ENCODE assay signal across 8 cellular contexts in the genomic region with DNA sequence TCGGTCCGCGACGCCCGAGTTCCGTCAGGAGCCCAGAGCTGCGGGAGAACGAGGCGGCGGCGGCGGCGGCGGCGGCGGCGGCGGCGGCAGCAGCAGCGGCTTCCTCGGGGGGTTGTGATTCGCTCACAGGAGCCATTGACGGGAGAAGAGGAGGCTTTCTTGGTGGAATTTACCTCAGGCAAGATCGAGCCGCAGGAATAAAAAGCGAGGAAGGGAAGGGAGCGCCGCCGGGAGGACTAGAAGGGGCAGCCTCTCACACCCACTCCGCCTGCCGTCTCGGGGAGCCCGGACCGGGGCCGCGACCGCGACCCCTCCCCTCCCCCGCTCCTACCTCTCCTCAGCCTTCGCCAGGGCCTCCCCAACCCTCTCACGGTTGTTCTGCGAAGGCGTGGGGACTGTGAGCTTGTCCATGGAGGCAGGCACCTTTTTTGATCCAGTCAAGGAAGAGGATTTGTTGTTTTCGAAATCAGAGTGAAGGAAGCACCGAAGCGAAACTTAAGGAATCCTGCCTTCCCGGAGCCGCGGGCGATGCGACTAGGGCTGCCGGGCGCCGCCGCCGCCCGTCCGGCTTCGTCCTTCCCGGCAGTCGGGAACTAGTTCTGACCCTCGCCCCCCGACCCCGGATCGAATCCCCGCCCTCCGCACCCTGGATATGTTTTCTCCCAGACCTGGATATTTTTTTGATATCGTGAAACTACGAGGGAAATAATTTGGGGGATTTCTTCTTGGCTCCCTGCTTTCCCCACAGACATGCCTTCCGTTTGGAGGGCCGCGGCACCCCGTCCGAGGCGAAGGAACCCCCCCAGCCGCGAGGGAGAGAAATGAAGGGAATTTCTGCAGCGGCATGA. TPM values are rescaled to one million over a fixed set of nuclear protein-coding genes. Genes with fewer than 3 reads are reported as not detected.
DNase-seq lines count a peak whose midpoint lies in the region; ATAC-seq and TF ChIP-seq lines count a peak whose summit lies in the region.

No MANE protein-coding gene starts in this region.

- DNase-seq in NCI-H748 (lab: John Stamatoyannopoulos, UW; ENCODE audit: unreplicated experiment) (peak; percentile 83), NCI-H748 treated with DMSO at 0.1 percent for 48 hours (lab: John Stamatoyannopoulos, UW) (no peak), PC-3 (peak; percentile 36), activated gamma-delta T cell treated with Interleukin-2 at 50 U/mL for 16 hours (peak; percentile 14), foreskin fibroblast (peak in 1 of 2 donors; percentile 19), type B pancreatic cell (ENCODE audit: extremely low spot score, unreplicated experiment) (no peak)

- no peaks in the 10 kb centered on the region for H3K9me3 ChIP-seq in PC-3 (ENCODE audit: low read length)
- H3K9me3 ChIP-seq in neuron (ENCODE audit: low read length): no peaks in the 10 kb centered on the region

- peak overlapping the region; percentile 84 for H3K4me2 ChIP-seq in PC-3 (ENCODE audit: low read length)

- peaks cover 6% of the 10 kb centered on the region for H3K36me3 Mint-ChIP-seq in type B pancreatic cell

- H3K9me3 Mint-ChIP-seq in type B pancreatic cell: peaks cover 5% of the 10 kb centered on the region

- TF ChIP-seq CTCF in PC-3 (conservative IDR thresholded peaks at IDR 0.05; ENCODE audit: low read depth, low read length) (no peak), foreskin fibroblast (IDR thresholded peaks at IDR 0.05; ENCODE audit: low read depth, low read length) (no peak), type B pancreatic cell (conservative IDR thresholded peaks at IDR 0.05) (no peak)

- no peaks in the 10 kb centered on the region for H3F3A ChIP-seq in PC-3 (ENCODE audit: low read length, unreplicated experiment)

- H3K9ac ChIP-seq in PC-3 (ENCODE audit: low read length): peak overlapping the region; percentile 79

- H3K4me1 ChIP-seq in PC-3 (ENCODE audit: insufficient read depth, low read length) (peaks cover 16% of the 10 kb centered on the region; the same call in 1 of the 2 replicates), neuron (ENCODE audit: insufficient read depth, low read length) (peaks cover 7% of the 10 kb centered on the region)

- H3K4me3 Mint-ChIP-seq in type B pancreatic cell: peak overlapping the region; percentile 100

- peak overlapping the region; percentile 96 for H3K27ac Mint-ChIP-seq in type B pancreatic cell

- peaks cover 23% of the 10 kb centered on the region for H3K4me1 Mint-ChIP-seq in type B pancreatic cell (ENCODE audit: unreplicated experiment)

- CTCF ChIA-PET in PC-3 (lab: Charles Lee): no interaction called here

- H3K27me3 Mint-ChIP-seq in type B pancreatic cell: no peaks in the 10 kb centered on the region

- H2AFZ ChIP-seq in PC-3 (ENCODE audit: low read length) (peak overlapping the region; percentile 92), neuron (ENCODE audit: low read depth, low read length) (peak overlapping the region; percentile 2)

- H3K4me3 ChIP-seq in PC-3 (ENCODE audit: low read length) (peak overlapping the region; percentile 99), foreskin fibroblast (ENCODE audit: low read depth in 1 of 2, low read length in 2 of 2) (peak overlapping the region; percentile 89 to 97), neuron (ENCODE audit: low read length) (peak overlapping the region; percentile 84)

- intact Hi-C loops in PC-3 (cut with micrococcal nuclease): loop anchor here (5.0 kb wide), 3 partner anchors 59 to 109 kb away; a partner anchor contains a TSS

- peaks cover 54% of the 10 kb centered on the region for H3K79me2 ChIP-seq in PC-3 (ENCODE audit: low read length)

- ATAC-seq in HG02973 (IDR thresholded peaks at IDR 0.05; ENCODE audit: unreplicated experiment): peak; percentile 19
- peak; percentile 9 for ATAC-seq in PC-3

- BruUV-seq in PC-3 (replicated peaks; lab: Mats Ljungman, UMichigan): TSS peak; percentile 59

- H3K36me3 ChIP-seq in PC-3 (ENCODE audit: low read depth, low read length) (no peaks in the 10 kb centered on the region), neuron (ENCODE audit: insufficient read depth, low read length) (no peaks in the 10 kb centered on the region)

- H3K9me2 ChIP-seq in PC-3 (replicated peaks; ENCODE audit: low read length): no peaks in the 10 kb centered on the region

- no peaks in the 10 kb centered on the region for H3K27me3 ChIP-seq in PC-3 (ENCODE audit: low read length)
- no peaks in the 10 kb centered on the region for H3K27me3 ChIP-seq in neuron (ENCODE audit: insufficient read depth, low read length)

- 0 out of 2 replicates have a peak, but pooled peaks cover 5% of the 10 kb centered on the region for H4K20me1 ChIP-seq in PC-3 (ENCODE audit: low read length)

- POLR2A ChIA-PET in PC-3 (lab: Charles Lee; ENCODE audit: unreplicated experiment): no interaction called here

- peak overlapping the region; percentile 55 for H3K27ac ChIP-seq in PC-3 (ENCODE audit: low read length)

RNA-seq across cellular contexts. Expression of a gene that starts 0.6 kb away (rescaled TPM):
- total RNA-seq in PC-3 (2014; rRNA removed) (10.0 and 11.1 TPM in 2 replicates), type B pancreatic cell (ENCODE audit: low replicate concordance) (32.1 and 34.8 TPM in 2 replicates)

Comparison
In these comparisons a context has a peak if more than half of its experiments do, and no peak if none do; other contexts are left out.
1. DNase-seq: peak in NCI-H748 (single experiment), PC-3 (single experiment) and activated gamma-delta T cell treated with Interleukin-2 at 50 U/mL for 16 hours (single experiment); none in NCI-H748 treated with DMSO at 0.1 percent for 48 hours (single experiment) and type B pancreatic cell (single experiment).
2. Peak in every context shown above with its lines, with median percentiles within 50 percentile points of each other: H3K4me3 ChIP-seq.